Comparison of ENCODE assay signal across 13 cellular contexts in genomic region chr5:126483156-126483555, GRCh38. TPM values are rescaled to one million over a fixed set of nuclear protein-coding genes. Genes with fewer than 3 reads are reported as not detected.
A peak's percentile ranks its signal among the peaks of the same experiment; 100 is the strongest.
DNase-seq lines count a peak whose midpoint lies in the region; TF ChIP-seq lines count a peak whose summit lies in the region.
"Had no signal": no experiment of that assay in that cellular context is flagged by ENCODE, and none has a peak within 500 bp of the region (broad histone marks: within the 10 kb centered on the region; RNA-seq: fewer than 3 reads in every experiment).

No MANE protein-coding gene starts in this region.

- H3K27me3 ChIP-seq in WERI-Rb-1 (ENCODE audit: insufficient read depth, low read depth, severe bottlenecking) = no peaks in the 10 kb centered on the region
- H3K27me3 ChIP-seq: BLaER1 treated with 17β-estradiol and CSF1 and Interleukin-3, amounts not matched to agents 10 nM and 100 nM had no signal

- H3K27ac ChIP-seq in HEK293 (ENCODE audit: extremely low read depth, low read depth, low read length) (no peak overlapping the region), WERI-Rb-1 (peak overlapping the region; percentile 69), temporal lobe (ENCODE audit: low read depth, low read length) (peak overlapping the region; percentile 83)
- H3K27ac ChIP-seq: BLaER1 treated with 17β-estradiol and CSF1 and Interleukin-3, amounts not matched to agents 10 nM and 100 nM had no signal

- H3K9me3 ChIP-seq in HEK293 (ENCODE audit: control insufficient read depth, insufficient read depth, low read depth, low read length) = no peaks in the 10 kb centered on the region
- H3K9me3 ChIP-seq in WERI-Rb-1 (ENCODE audit: severe bottlenecking) = no peaks in the 10 kb centered on the region
- H3K9me3 ChIP-seq: BLaER1 treated with 17β-estradiol and CSF1 and Interleukin-3, amounts not matched to agents 10 nM and 100 nM had no signal

- H3K4me3 ChIP-seq in HEK293 (ENCODE audit: low read depth, low read length) (no peak overlapping the region), WERI-Rb-1 (ENCODE audit: low read depth, low read length) (no peak overlapping the region)
- H3K4me3 ChIP-seq: BLaER1 treated with 17β-estradiol and CSF1 and Interleukin-3, amounts not matched to agents 10 nM and 100 nM had no signal

- H3K4me1 ChIP-seq in HEK293 (ENCODE audit: control insufficient read depth, insufficient read depth, low read length) = peaks cover 3% of the 10 kb centered on the region; the same call in 1 of the 2 replicates

- no peak for DNase-seq in WERI-Rb-1
- DNase-seq in fibroblast of peridontal ligament (ENCODE audit: extremely low read depth) = peak; percentile 63
- DNase-seq in NK-92 (lab: John Stamatoyannopoulos, UW; ENCODE audit: unreplicated experiment) = no peak
- no peak for DNase-seq in HT-29 (ENCODE audit: low spot score)
- no peak for DNase-seq in mucosa of gallbladder (ENCODE audit: low spot score)
- DNase-seq: activated B cell treated with CpG ODN at 0.5 μM for 24 hours; activated CD8-positive, alpha-beta memory T cell treated with anti-CD3 and anti-CD28 coated beads, Interleukin-2, amount 50 U/mL, for 48 hours; activated naive CD8-positive, alpha-beta T cell treated with anti-CD3 and anti-CD28 coated beads for 36 hours; NCI-H2029; stimulated activated CD4-positive, alpha-beta T cell treated with anti-CD3 and anti-CD28 coated beads, Interleukin-1b, Interleukin-23, amount 100 ng/mL, for 48 hours had no signal

- H3K36me3 ChIP-seq in HEK293 (ENCODE audit: control insufficient read depth in 2 of 2, insufficient read depth in 1 of 2, low read length in 2 of 2) (peaks cover 3 to 26% of the 10 kb centered on the region in 2 experiments), WERI-Rb-1 (no peaks in the 10 kb centered on the region)
- H3K36me3 ChIP-seq: BLaER1 treated with 17β-estradiol and CSF1 and Interleukin-3, amounts not matched to agents 10 nM and 100 nM had no signal

- TF ChIP-seq CTCF in HEK293 (tag by site-specific recombination; IDR thresholded peaks at IDR 0.05) = no peak
- TF ChIP-seq CTCF in WERI-Rb-1 (IDR thresholded peaks at IDR 0.05; ENCODE audit: low read depth, low read length) = no peak

- POLR2A ChIA-PET in HEK293 (lab: Yijun Ruan, JAX) = no interaction called here

- CTCF ChIA-PET in HEK293 (lab: Yijun Ruan, JAX) = interaction anchor here (0.6 kb wide), 2 partner anchors 9 to 57 kb away, joined by 3 read pairs; no protein-coding TSS in a partner anchor

TF ChIP-seq in HEK293, 187 proteins besides CTCF, POLR2A, EP300 and RAD21:
- TF ChIP-seq, protein P1, sequence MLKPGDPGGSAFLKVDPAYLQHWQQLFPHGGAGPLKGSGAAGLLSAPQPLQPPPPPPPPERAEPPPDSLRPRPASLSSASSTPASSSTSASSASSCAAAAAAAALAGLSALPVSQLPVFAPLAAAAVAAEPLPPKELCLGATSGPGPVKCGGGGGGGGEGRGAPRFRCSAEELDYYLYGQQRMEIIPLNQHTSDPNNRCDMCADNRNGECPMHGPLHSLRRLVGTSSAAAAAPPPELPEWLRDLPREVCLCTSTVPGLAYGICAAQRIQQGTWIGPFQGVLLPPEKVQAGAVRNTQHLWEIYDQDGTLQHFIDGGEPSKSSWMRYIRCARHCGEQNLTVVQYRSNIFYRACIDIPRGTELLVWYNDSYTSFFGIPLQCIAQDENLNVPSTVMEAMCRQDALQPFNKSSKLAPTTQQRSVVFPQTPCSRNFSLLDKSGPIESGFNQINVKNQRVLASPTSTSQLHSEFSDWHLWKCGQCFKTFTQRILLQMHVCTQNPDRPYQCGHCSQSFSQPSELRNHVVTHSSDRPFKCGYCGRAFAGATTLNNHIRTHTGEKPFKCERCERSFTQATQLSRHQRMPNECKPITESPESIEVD (tag by site-specific recombination; IDR thresholded peaks at IDR 0.05) = peak; percentile 26; the same call in 1 of the 2 replicates
- TF ChIP-seq RBAK (tag by site-specific recombination; IDR thresholded peaks at IDR 0.05) (no peak), YY1 (tag by site-specific recombination; IDR thresholded peaks at IDR 0.05) (no peak)

RNA-seq across cellular contexts. Expression of gene GRAMD2B, which starts 59.9 kb away (rescaled TPM):
- total RNA-seq in temporal lobe = 8.6 TPM
- 4.0 and 5.7 TPM in 2 replicates for total RNA-seq in HT-29 (2014; rRNA removed; shearing (Covaris generic))
- 18.8 TPM for total RNA-seq in mucosa of gallbladder
